27 cellular contexts compared by ENCODE assay signal in the genomic region with DNA sequence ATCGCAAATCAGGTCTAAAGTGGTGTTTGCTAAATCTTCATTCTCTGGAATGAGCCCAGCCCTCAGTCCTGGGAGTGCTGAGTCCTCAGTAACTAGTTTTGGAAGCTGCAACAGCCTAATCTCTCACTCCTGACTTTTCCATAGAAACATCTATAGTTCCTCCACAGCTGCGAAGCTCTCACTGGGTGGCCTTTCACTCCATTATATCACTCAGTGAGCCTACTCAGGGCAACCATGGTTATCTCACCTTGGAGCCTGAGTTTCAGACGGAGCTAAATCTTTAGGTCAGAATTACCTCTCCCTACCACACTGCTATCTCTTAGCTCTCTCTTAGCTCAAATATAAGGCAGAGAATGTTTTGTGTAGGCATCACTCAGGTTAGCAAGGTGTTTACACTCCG.
"Had no signal": no experiment of that assay in that cellular context is flagged by ENCODE, and none has a peak within 500 bp of the region (broad histone marks: within the 10 kb centered on the region; RNA-seq: fewer than 3 reads in every experiment).

No MANE protein-coding gene starts in this region.

- H3K4me2 ChIP-seq: smooth muscle cell had no signal

- H3K27me3 Mint-ChIP-seq: stimulated activated memory B cell treated with anti-CD40 and anti-IgM and Interleukin-4, amounts not matched to agents 10 μg/mL and 1 μg/mL and 100 μg/mL, for 72 hours had no signal

- H3K4me1 Mint-ChIP-seq: naive B cell; natural killer cell; stimulated activated memory B cell treated with anti-CD40 and anti-IgM and Interleukin-4, amounts not matched to agents 10 μg/mL and 1 μg/mL and 100 μg/mL, for 72 hours; stimulated activated naive CD8-positive, alpha-beta T cell treated with anti-CD3 and anti-CD28 coated beads, Interleukin-15, amount 100 ng/mL, for 72 hours had no signal

- H3K9me3 Mint-ChIP-seq: natural killer cell; nephron progenitor cell; stimulated activated memory B cell treated with anti-CD40 and anti-IgM and Interleukin-4, amounts not matched to agents 10 μg/mL and 1 μg/mL and 100 μg/mL, for 72 hours; stimulated activated naive CD8-positive, alpha-beta T cell treated with anti-CD3 and anti-CD28 coated beads, Interleukin-15, amount 100 ng/mL, for 72 hours; type B pancreatic cell had no signal

- H3K4me3 ChIP-seq: left lung, lower lobe of right lung, ovary, right atrium auricular region, right lobe of liver, smooth muscle cell, tibial nerve, uterus had no signal

- H3K36me3 ChIP-seq: left lung, lower lobe of right lung, ovary, right atrium auricular region, right lobe of liver, tibial nerve, uterus had no signal

- FAIRE-seq: kidney had no signal

- ATAC-seq: left colon; left lung; lower lobe of right lung; natural killer cell; right lobe of liver; stimulated activated memory B cell treated with anti-CD40 and anti-IgM and Interleukin-4, amounts not matched to agents 10 μg/mL and 1 μg/mL and 100 μg/mL, for 72 hours; stimulated activated naive CD8-positive, alpha-beta T cell treated with anti-CD3 and anti-CD28 coated beads, Interleukin-15, amount 100 ng/mL, for 72 hours had no signal

- H3K27me3 ChIP-seq: left lung, ovary, right atrium auricular region, tibial nerve, uterus had no signal

- H3K36me3 Mint-ChIP-seq: mesothelial cell of epicardium; naive B cell; natural killer cell; stimulated activated memory B cell treated with anti-CD40 and anti-IgM and Interleukin-4, amounts not matched to agents 10 μg/mL and 1 μg/mL and 100 μg/mL, for 72 hours; type B pancreatic cell had no signal

- H3K9me3 ChIP-seq: left lung, lower lobe of right lung, ovary, right atrium auricular region, right lobe of liver, tibial nerve, uterus had no signal

- H3K27ac ChIP-seq: left lung, lower lobe of right lung, ovary, right atrium auricular region, right lobe of liver, tibial nerve, uterus had no signal

- H3K27ac Mint-ChIP-seq: mesothelial cell of epicardium; natural killer cell; nephron progenitor cell; progenitor cell of endocrine pancreas; stimulated activated memory B cell treated with anti-CD40 and anti-IgM and Interleukin-4, amounts not matched to agents 10 μg/mL and 1 μg/mL and 100 μg/mL, for 72 hours; type B pancreatic cell had no signal

- H3K4me3 Mint-ChIP-seq: mesothelial cell of epicardium; naive B cell; natural killer cell; nephron progenitor cell; stimulated activated memory B cell treated with anti-CD40 and anti-IgM and Interleukin-4, amounts not matched to agents 10 μg/mL and 1 μg/mL and 100 μg/mL, for 72 hours; stimulated activated naive CD8-positive, alpha-beta T cell treated with anti-CD3 and anti-CD28 coated beads, Interleukin-15, amount 100 ng/mL, for 72 hours; type B pancreatic cell had no signal

- DNase-seq: hippocampal formation; kidney; left colon; left lung; lower lobe of right lung; mammary epithelial cell; mesenchymal stem cell; naive B cell; natural killer cell; nephron progenitor cell; ovary; right lobe of liver; stimulated activated CD4-positive, alpha-beta T cell treated with anti-CD3 and anti-CD28 coated beads, Interleukin-1b, Interleukin-23, amount 100 ng/mL, for 48 hours; stimulated activated CD4-positive, alpha-beta T cell treated with anti-CD3 and anti-CD28 coated beads, Interleukin-2, amount 100 ng/mL, for 48 hours; stimulated activated CD4-positive, alpha-beta T cell treated with anti-CD3 and anti-CD28 coated beads, Interleukin-4, amount 100 ng/mL, for 4 hours; stimulated activated CD8-positive, alpha-beta memory T cell treated with anti-CD3 and anti-CD28 coated beads, Interleukin-4, amount 100 ng/mL, for 48 hours; stimulated activated naive CD4-positive, alpha-beta T cell treated with Interleukin-2 at 50 U/mL for 16 hours; stimulated activated naive CD8-positive, alpha-beta T cell treated with anti-CD3 and anti-CD28 coated beads, Interleukin-15, amount 100 ng/mL, for 72 hours; substantia nigra; uterus had no signal

- H3K4me1 ChIP-seq: left lung, lower lobe of right lung, right atrium auricular region, right lobe of liver, tibial nerve, uterus had no signal
